Comparison of ENCODE assay signal across 30 cellular contexts in genomic region chr19:49398001-49398615, GRCh38. TPM values are rescaled to one million over a fixed set of nuclear protein-coding genes. Genes with fewer than 3 reads are reported as not detected.
DNase-seq lines count a peak whose midpoint lies in the region; ATAC-seq lines count a peak whose summit lies in the region.
"Had no signal": no experiment of that assay in that cellular context is flagged by ENCODE, and none has a peak within 500 bp of the region (broad histone marks: within the 10 kb centered on the region; RNA-seq: fewer than 3 reads in every experiment).

No MANE protein-coding gene starts in this region.

- no peak overlapping the region for H2BK120ac ChIP-seq in neuronal stem cell (ENCODE audit: low read depth, low read length)

- H3K79me1 ChIP-seq in neuronal stem cell (ENCODE audit: low read depth, low read length), result no peaks in the 10 kb centered on the region

- no peak overlapping the region for H2BK5ac ChIP-seq in neuronal stem cell (ENCODE audit: low read length)

- no peak overlapping the region for H3K9ac ChIP-seq in neuronal stem cell (ENCODE audit: low read depth, low read length, poor library complexity)

- peaks cover 13% of the 10 kb centered on the region for H3K4me1 Mint-ChIP-seq in activated T-helper 17 cell treated with anti-CD3 and anti-CD28 coated beads, Interleukin-2, amount 50 U/mL, for 72 hours

- no peaks in the 10 kb centered on the region for H3K27me3 Mint-ChIP-seq in activated T-helper 17 cell treated with anti-CD3 and anti-CD28 coated beads, Interleukin-2, amount 50 U/mL, for 72 hours

- H2BK12ac ChIP-seq in neuronal stem cell (ENCODE audit: low read length), result no peak overlapping the region

- no peaks in the 10 kb centered on the region; the same call in 1 of the 2 replicates for H3K27me3 ChIP-seq in H7 (ENCODE audit: control insufficient read depth, insufficient read depth, low read length)
- H3K27me3 ChIP-seq in neuronal stem cell (ENCODE audit: control insufficient read depth in 3 of 3, insufficient read depth in 3 of 3, low read depth in 1 of 3, low read length in 3 of 3), result peaks cover 0 to 19% (median 0%) of the 10 kb centered on the region in 3 experiments
- H3K27me3 ChIP-seq: MG63, thyroid gland had no signal

- H3K4me1 ChIP-seq in neuronal stem cell (ENCODE audit: control insufficient read depth in 2 of 2, insufficient read depth in 1 of 2, low read depth in 1 of 2, low read length in 2 of 2), result peaks cover 4 to 26% of the 10 kb centered on the region in 2 donors
- H3K4me1 ChIP-seq: adrenal gland had no signal

- peak overlapping the region; percentile 38 for H3K18ac ChIP-seq in neuronal stem cell (ENCODE audit: low read length)

- no peak overlapping the region for H3K4me3 ChIP-seq in H7 (ENCODE audit: insufficient read depth, low read depth, low read length)
- H3K4me3 ChIP-seq in neuronal stem cell (ENCODE audit: low read length in 2 of 2), result no peak overlapping the region
- H3K4me3 ChIP-seq: adrenal gland, coronary artery, MG63, thyroid gland had no signal

- H3K27ac Mint-ChIP-seq in activated T-helper 17 cell treated with anti-CD3 and anti-CD28 coated beads, Interleukin-2, amount 50 U/mL, for 72 hours, result peak overlapping the region; percentile 2
- H3K27ac Mint-ChIP-seq: activated T-helper 2 cell treated with anti-CD3 and anti-CD28 coated beads, Interferon-gamma antibody, Interleukin-2, Interleukin-4, amounts not matched to agents 10 μg/mL and 5 μg/mL and 100 μg/mL, durations not matched to agents 14 hours and 24 hours and 36 hours; IgD-negative memory B cell had no signal

- H3K4ac ChIP-seq in neuronal stem cell (ENCODE audit: low read length), result no peak overlapping the region

- no peak overlapping the region for H3K14ac ChIP-seq in neuronal stem cell (ENCODE audit: low read length)

- no peak overlapping the region for H3K4me3 Mint-ChIP-seq in activated T-helper 17 cell treated with anti-CD3 and anti-CD28 coated beads, Interleukin-2, amount 50 U/mL, for 72 hours
- H3K4me3 Mint-ChIP-seq: endodermal cell, IgD-negative memory B cell had no signal

- no peaks in the 10 kb centered on the region for H3K9me3 Mint-ChIP-seq in activated T-helper 17 cell treated with anti-CD3 and anti-CD28 coated beads, Interleukin-2, amount 50 U/mL, for 72 hours
- H3K9me3 Mint-ChIP-seq: activated T-helper 2 cell treated with anti-CD3 and anti-CD28 coated beads, Interferon-gamma antibody, Interleukin-2, Interleukin-4, amounts not matched to agents 10 μg/mL and 5 μg/mL and 100 μg/mL, durations not matched to agents 14 hours and 24 hours and 36 hours; endodermal cell; IgD-negative memory B cell had no signal

- H2BK15ac ChIP-seq in neuronal stem cell (ENCODE audit: low read length), result no peak overlapping the region

- WGBS in neuronal stem cell (ENCODE audit: extremely low coverage in 2 of 2, insufficient read length in 2 of 2, insufficient replicate concordance in 1 of 2), 2 donors, result no CpG with 5 or more reads among the region's 11 CpGs

- no peak overlapping the region for H3K4me2 ChIP-seq in neuronal stem cell (ENCODE audit: insufficient read depth, low read length, poor library complexity, severe bottlenecking)

- no peak overlapping the region for H3K27ac ChIP-seq in neuronal stem cell (replicated peaks; ENCODE audit: low read length)
- H3K27ac ChIP-seq: adrenal gland, coronary artery, thyroid gland had no signal

- no peak overlapping the region for H2AFZ ChIP-seq in neuronal stem cell (ENCODE audit: low read length)

- H3K36me3 ChIP-seq in H7 (replicated peaks; ENCODE audit: control insufficient read depth, insufficient read depth, low read length) (no peaks in the 10 kb centered on the region), neuronal stem cell (replicated peaks in 1 of 2; ENCODE audit: control insufficient read depth in 2 of 2, insufficient read depth in 2 of 2, low read length in 2 of 2) (no peaks in the 10 kb centered on the region)
- H3K36me3 ChIP-seq: adrenal gland, MG63, thyroid gland had no signal

- H4K91ac ChIP-seq in neuronal stem cell (ENCODE audit: low read depth, low read length, poor library complexity), result no peak overlapping the region

- no peak overlapping the region for H4K8ac ChIP-seq in neuronal stem cell (ENCODE audit: low read depth, low read length)

- no peaks in the 10 kb centered on the region for H3K36me3 Mint-ChIP-seq in activated T-helper 17 cell treated with anti-CD3 and anti-CD28 coated beads, Interleukin-2, amount 50 U/mL, for 72 hours (ENCODE audit: low read depth)
- H3K36me3 Mint-ChIP-seq: IgD-negative memory B cell had no signal

- no peak overlapping the region for H3K23ac ChIP-seq in neuronal stem cell (ENCODE audit: low read depth, low read length, poor library complexity)

- H2AK5ac ChIP-seq in neuronal stem cell (ENCODE audit: low read depth, low read length), result peak overlapping the region; percentile 56

- H3K9me3 ChIP-seq in neuronal stem cell (replicated peaks in 1 of 2; ENCODE audit: control insufficient read depth in 2 of 2, insufficient read depth in 1 of 2, low read depth in 1 of 2, low read length in 2 of 2), result no peaks in the 10 kb centered on the region
- H3K9me3 ChIP-seq: adrenal gland, MG63, thyroid gland had no signal

- ATAC-seq in activated T-helper 17 cell treated with anti-CD3 and anti-CD28 coated beads, Interleukin-2, amount 50 U/mL, for 72 hours (replicated peaks), result no peak
- ATAC-seq: Right ventricle myocardium inferior; stimulated activated naive CD8-positive, alpha-beta T cell treated with anti-CD3 and anti-CD28 coated beads, Interleukin-15, Interleukin-2, amounts not matched to agents 100 U/mL and 50 U/mL, for 24 hours had no signal

- peak; percentile 17 for DNase-seq in NCI-H82 (lab: John Stamatoyannopoulos, UW)
- no peak for DNase-seq in NCI-H82 treated with DMSO at 0.1 percent for 48 hours (lab: John Stamatoyannopoulos, UW; ENCODE audit: unreplicated experiment)
- peak; percentile 54 for DNase-seq in H7
- no peak for DNase-seq in neuronal stem cell (ENCODE audit: low spot score)
- DNase-seq in RPMI8226, result no peak
- no peak for DNase-seq in AG08395 (ENCODE audit: low spot score)
- no peak for DNase-seq in medulla oblongata (ENCODE audit: extremely low spot score)
- DNase-seq: 8988T; activated CD4-positive, alpha-beta T cell treated with anti-CD3 and anti-CD28 coated beads, Interleukin-2, amount 50 U/mL, for 1 hour; activated CD8-positive, alpha-beta memory T cell treated with anti-CD3 and anti-CD28 coated beads, Interleukin-2, amount 50 U/mL, for 4 hours; adrenal gland; COR-L47; kidney glomerular epithelial cell; MG63; NCI-H1417; NCI-H524 treated with DMSO at 0.1 percent for 48 hours; retina; stimulated activated CD4-positive, alpha-beta T cell treated with anti-CD3 and anti-CD28 coated beads, Interleukin-2, amount 100 ng/mL, for 48 hours; stimulated activated naive CD8-positive, alpha-beta T cell treated with anti-CD3 and anti-CD28 coated beads, Interleukin-15, Interleukin-2, amounts not matched to agents 100 U/mL and 50 U/mL, for 24 hours had no signal

RNA-seq across cellular contexts. Expression of gene KASH5, which starts 10.1 kb away (rescaled TPM):
- total RNA-seq in H7 (2014; rRNA removed; shearing (Covaris generic)), result 0.21 and 0.26 TPM in 2 replicates
- total RNA-seq in activated T-helper 17 cell treated with anti-CD3 and anti-CD28 coated beads, Interleukin-2, amount 50 U/mL, for 72 hours, result 1 to 10 TPM in 1 of 2 donors, not detected in 1; 1.1 TPM
- polyA plus RNA-seq in neuronal stem cell (2013, experiment 1 of 2), result 0.17 TPM
- 0.17 TPM for polyA plus RNA-seq in neuronal stem cell (2013, experiment 2 of 2)
- total RNA-seq: glomerular endothelial cell, H4, lung microvascular endothelial cell, Right ventricle myocardium inferior had no signal
- polyA plus RNA-seq: adrenal gland, IgD-negative memory B cell had no signal

RNA-seq across cellular contexts. Expression of gene PTH2, which starts 25.1 kb away (rescaled TPM):
- not detected in 2 replicates for total RNA-seq in H7 (2014; rRNA removed; shearing (Covaris generic))
- total RNA-seq in activated T-helper 17 cell treated with anti-CD3 and anti-CD28 coated beads, Interleukin-2, amount 50 U/mL, for 72 hours, result not detected
- polyA plus RNA-seq in neuronal stem cell (2013, experiment 1 of 2), result 1.4 TPM
- 1.6 TPM for polyA plus RNA-seq in neuronal stem cell (2013, experiment 2 of 2)
- total RNA-seq: activated T-helper 2 cell treated with anti-CD3 and anti-CD28 coated beads, Interferon-gamma antibody, Interleukin-2, Interleukin-4, amounts not matched to agents 10 μg/mL and 5 μg/mL and 100 μg/mL, durations not matched to agents 14 hours and 24 hours and 36 hours; adrenal gland; endodermal cell; glomerular endothelial cell; H4; lung microvascular endothelial cell; omental fat pad; Right ventricle myocardium inferior; thyroid gland had no signal
- polyA plus RNA-seq: adrenal gland, IgD-negative memory B cell had no signal

RNA-seq across cellular contexts. Expression of gene GFY, which starts 27.1 kb away (rescaled TPM):
- total RNA-seq in H7 (2014; rRNA removed; shearing (Covaris generic)), result not detected in 2 replicates
- not detected for total RNA-seq in activated T-helper 17 cell treated with anti-CD3 and anti-CD28 coated beads, Interleukin-2, amount 50 U/mL, for 72 hours
- 1.3 TPM for polyA plus RNA-seq in neuronal stem cell (2013, experiment 1 of 2)
- 1.5 TPM for polyA plus RNA-seq in neuronal stem cell (2013, experiment 2 of 2)
- total RNA-seq: activated T-helper 2 cell treated with anti-CD3 and anti-CD28 coated beads, Interferon-gamma antibody, Interleukin-2, Interleukin-4, amounts not matched to agents 10 μg/mL and 5 μg/mL and 100 μg/mL, durations not matched to agents 14 hours and 24 hours and 36 hours; adrenal gland; glomerular endothelial cell; H4; lung microvascular endothelial cell; omental fat pad; Right ventricle myocardium inferior; thyroid gland had no signal
- polyA plus RNA-seq: adrenal gland, IgD-negative memory B cell had no signal

RNA-seq across cellular contexts. Expression of gene DKKL1, which starts 34.4 kb away (rescaled TPM):
- total RNA-seq in H7 (2014; rRNA removed; shearing (Covaris generic)), result 3.6 and 4.3 TPM in 2 replicates
- not detected for total RNA-seq in activated T-helper 17 cell treated with anti-CD3 and anti-CD28 coated beads, Interleukin-2, amount 50 U/mL, for 72 hours
- 8.4 TPM for polyA plus RNA-seq in neuronal stem cell (2013, experiment 1 of 2)
- 7.5 TPM for polyA plus RNA-seq in neuronal stem cell (2013, experiment 2 of 2)
- total RNA-seq: activated T-helper 2 cell treated with anti-CD3 and anti-CD28 coated beads, Interferon-gamma antibody, Interleukin-2, Interleukin-4, amounts not matched to agents 10 μg/mL and 5 μg/mL and 100 μg/mL, durations not matched to agents 14 hours and 24 hours and 36 hours; omental fat pad; Right ventricle myocardium inferior had no signal

RNA-seq across cellular contexts. Expression of gene TEAD2, which starts 35.9 kb away (rescaled TPM):
- total RNA-seq in H7 (2014; rRNA removed; shearing (Covaris generic)), result 110 and 155 TPM in 2 replicates
- total RNA-seq in activated T-helper 17 cell treated with anti-CD3 and anti-CD28 coated beads, Interleukin-2, amount 50 U/mL, for 72 hours, result under 1 TPM in 1 of 2 donors, not detected in 1; 0.16 TPM
- 226 TPM for polyA plus RNA-seq in neuronal stem cell (2013, experiment 1 of 2)
- polyA plus RNA-seq in neuronal stem cell (2013, experiment 2 of 2), result 220 TPM
- total RNA-seq: activated T-helper 2 cell treated with anti-CD3 and anti-CD28 coated beads, Interferon-gamma antibody, Interleukin-2, Interleukin-4, amounts not matched to agents 10 μg/mL and 5 μg/mL and 100 μg/mL, durations not matched to agents 14 hours and 24 hours and 36 hours had no signal

Comparison
In these comparisons a context has a peak if more than half of its experiments do, and no peak if none do; other contexts are left out.
1. DNase-seq: peak in NCI-H82 (single experiment) and H7 (single experiment); none in NCI-H82 treated with DMSO at 0.1 percent for 48 hours (single experiment), neuronal stem cell (single experiment), RPMI8226 (single experiment), AG08395 (single experiment) and medulla oblongata (single experiment).